In genomic region chr1:108438536-108438935, GRCh38 we compare ENCODE assay signal across 14 cellular contexts. TPM values are rescaled to one million over a fixed set of nuclear protein-coding genes. Genes with fewer than 3 reads are reported as not detected.
DNase-seq lines count a peak whose midpoint lies in the region; ATAC-seq and TF ChIP-seq lines count a peak whose summit lies in the region.
"Not testable (repeated sequence)": the region's sequence is repeated elsewhere in the genome, so short reads cannot be mapped to it uniquely, and the experiment has no call there.
"Had no signal": no experiment of that assay in that cellular context is flagged by ENCODE, and none has a peak within 500 bp of the region (broad histone marks: within the 10 kb centered on the region; RNA-seq: fewer than 3 reads in every experiment).

No MANE protein-coding gene starts in this region.

- H3K4me1 Mint-ChIP-seq in activated CD8-positive, alpha-beta memory T cell treated with anti-CD3 and anti-CD28 coated beads, Interleukin-2, amount 10 ng/mL, durations not matched to agents 7 days and 5 days; stimulated activated effector memory CD8-positive, alpha-beta T cell treated with anti-CD3 and anti-CD28 coated beads, Interleukin-12 subunit alpha, Interleukin-12 subunit beta, amount 100 ng/mL, for 72 hours: not testable (repeated sequence)

- H3K27ac Mint-ChIP-seq in activated CD8-positive, alpha-beta memory T cell treated with anti-CD3 and anti-CD28 coated beads, Interleukin-2, amount 10 ng/mL, durations not matched to agents 7 days and 5 days; stimulated activated effector memory CD8-positive, alpha-beta T cell treated with anti-CD3 and anti-CD28 coated beads, Interleukin-12 subunit alpha, Interleukin-12 subunit beta, amount 100 ng/mL, for 72 hours: not testable (repeated sequence)

- DNase-seq in activated CD8-positive, alpha-beta memory T cell treated with anti-CD3 and anti-CD28 coated beads, Interleukin-2, amount 10 ng/mL, durations not matched to agents 7 days and 5 days; stimulated activated effector memory CD8-positive, alpha-beta T cell treated with anti-CD3 and anti-CD28 coated beads, Interleukin-12 subunit alpha, Interleukin-12 subunit beta, amount 100 ng/mL, for 72 hours (ENCODE audit: low spot score in 2 of 2): not testable (repeated sequence)

- not testable (repeated sequence) for TF ChIP-seq POLR2A in GM18505 (IDR thresholded peaks at IDR 0.05; ENCODE audit: borderline replicate concordance, extremely low read depth, insufficient read depth, insufficient read length)

- peak; percentile 88 for ATAC-seq in GM18505 (IDR thresholded peaks at IDR 0.05; ENCODE audit: unreplicated experiment)
- peak; percentile 79 for ATAC-seq in GM18909 (IDR thresholded peaks at IDR 0.05; ENCODE audit: poor library complexity, unreplicated experiment)
- ATAC-seq in GM21447 (IDR thresholded peaks at IDR 0.05; ENCODE audit: unreplicated experiment): peak; percentile 77
- peak; percentile 85 for ATAC-seq in HG02678 (IDR thresholded peaks at IDR 0.05; ENCODE audit: unreplicated experiment)
- peak; percentile 76 for ATAC-seq in HG03066 (IDR thresholded peaks at IDR 0.05; ENCODE audit: low read depth, unreplicated experiment)
- peak; percentile 90 for ATAC-seq in HG03432 (IDR thresholded peaks at IDR 0.05; ENCODE audit: unreplicated experiment)
- ATAC-seq in activated CD8-positive, alpha-beta memory T cell treated with anti-CD3 and anti-CD28 coated beads, Interleukin-2, amount 10 ng/mL, durations not matched to agents 7 days and 5 days: peak; percentile 85
- peak; percentile 92 for ATAC-seq in stimulated activated effector memory CD8-positive, alpha-beta T cell treated with anti-CD3 and anti-CD28 coated beads, Interleukin-12 subunit alpha, Interleukin-12 subunit beta, amount 100 ng/mL, for 72 hours

- not testable (repeated sequence) for H3K4me3 Mint-ChIP-seq in activated CD8-positive, alpha-beta memory T cell treated with anti-CD3 and anti-CD28 coated beads, Interleukin-2, amount 10 ng/mL, durations not matched to agents 7 days and 5 days; stimulated activated effector memory CD8-positive, alpha-beta T cell treated with anti-CD3 and anti-CD28 coated beads, Interleukin-12 subunit alpha, Interleukin-12 subunit beta, amount 100 ng/mL, for 72 hours

- CTCF ChIA-PET in activated CD8-positive, alpha-beta memory T cell treated with anti-CD3 and anti-CD28 coated beads, Interleukin-2, amount 10 ng/mL, durations not matched to agents 7 days and 5 days (lab: Charles Lee): not testable (repeated sequence)

- not testable (repeated sequence) for H3K27me3 Mint-ChIP-seq in activated CD8-positive, alpha-beta memory T cell treated with anti-CD3 and anti-CD28 coated beads, Interleukin-2, amount 10 ng/mL, durations not matched to agents 7 days and 5 days

- not testable (repeated sequence) for H3K36me3 Mint-ChIP-seq in activated CD8-positive, alpha-beta memory T cell treated with anti-CD3 and anti-CD28 coated beads, Interleukin-2, amount 10 ng/mL, durations not matched to agents 7 days and 5 days; stimulated activated effector memory CD8-positive, alpha-beta T cell treated with anti-CD3 and anti-CD28 coated beads, Interleukin-12 subunit alpha, Interleukin-12 subunit beta, amount 100 ng/mL, for 72 hours

- not testable (repeated sequence) for H3K9me3 Mint-ChIP-seq in activated CD8-positive, alpha-beta memory T cell treated with anti-CD3 and anti-CD28 coated beads, Interleukin-2, amount 10 ng/mL, durations not matched to agents 7 days and 5 days (ENCODE audit: low read depth); stimulated activated effector memory CD8-positive, alpha-beta T cell treated with anti-CD3 and anti-CD28 coated beads, Interleukin-12 subunit alpha, Interleukin-12 subunit beta, amount 100 ng/mL, for 72 hours

RNA-seq across cellular contexts. Expression of gene NBPF6, which starts 11.6 kb away (rescaled TPM):
- not detected for total RNA-seq in activated CD8-positive, alpha-beta memory T cell treated with anti-CD3 and anti-CD28 coated beads, Interleukin-2, amount 10 ng/mL, durations not matched to agents 7 days and 5 days
- total RNA-seq: activated CD4-positive, alpha-beta T cell treated with anti-CD3 and anti-CD28 coated beads, Interleukin-2, amount 10 ng/mL, durations not matched to agents 7 days and 5 days; dermis microvascular lymphatic vessel endothelial cell; G401; gastroesophageal sphincter; HT-29; M059J had no signal
